In the genomic region with DNA sequence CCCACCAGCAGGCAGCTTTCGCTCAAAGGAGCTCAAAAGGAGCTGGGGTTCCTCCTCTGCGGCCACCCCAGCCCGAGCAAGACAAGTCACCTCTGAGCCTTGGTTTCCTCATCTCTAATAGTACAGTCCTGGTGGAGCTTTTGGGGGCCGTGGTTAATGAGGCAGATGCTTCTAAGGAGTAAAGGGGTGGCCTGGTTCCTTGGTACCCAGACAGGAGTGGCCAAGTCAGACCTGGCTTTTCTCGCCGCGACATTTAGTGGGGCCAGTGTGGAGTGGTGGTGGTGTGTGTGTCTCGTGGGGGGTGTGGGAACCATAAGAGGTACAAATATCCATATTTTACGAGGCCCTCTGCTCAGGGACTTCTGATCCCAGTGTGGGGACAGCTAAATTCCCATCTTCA, we compare ENCODE assay signal across 21 cellular contexts. TPM values are rescaled to one million over a fixed set of nuclear protein-coding genes. Genes with fewer than 3 reads are reported as not detected.
DNase-seq lines count a peak whose midpoint lies in the region; ATAC-seq and FAIRE-seq lines count a peak whose summit lies in the region.
"Had no signal": no experiment of that assay in that cellular context is flagged by ENCODE, and none has a peak within 500 bp of the region (broad histone marks: within the 10 kb centered on the region; RNA-seq: fewer than 3 reads in every experiment).

No MANE protein-coding gene starts in this region.

- H3K4me3 ChIP-seq in muscle layer of duodenum (ENCODE audit: low read depth in 1 of 2, low read length in 2 of 2) = peak overlapping the region; percentile 5 to 87
- peak overlapping the region; percentile 71 for H3K4me3 ChIP-seq in urinary bladder (ENCODE audit: low read depth, low read length)
- H3K4me3 ChIP-seq: HAP-1, tibial artery had no signal

- peaks cover 7 to 31% of the 10 kb centered on the region in 2 donors for H3K4me1 ChIP-seq in muscle layer of duodenum (ENCODE audit: control insufficient read depth in 1 of 2, insufficient read depth in 2 of 2, low read length in 2 of 2)
- H3K4me1 ChIP-seq in urinary bladder (ENCODE audit: insufficient read depth) = no peaks in the 10 kb centered on the region
- H3K4me1 ChIP-seq: HAP-1 had no signal

- no peaks in the 10 kb centered on the region for H3K36me3 Mint-ChIP-seq in activated naive CD8-positive, alpha-beta T cell treated with anti-CD3 and anti-CD28 coated beads, Interleukin-2, amount 10 ng/mL, durations not matched to agents 7 days and 5 days
- no peaks in the 10 kb centered on the region for H3K36me3 Mint-ChIP-seq in activated naive CD8-positive, alpha-beta T cell treated with anti-CD3 and anti-CD28 coated beads for 36 hours
- H3K36me3 Mint-ChIP-seq: activated naive CD4-positive, alpha-beta T cell treated with anti-CD3 and anti-CD28 coated beads, Interleukin-2, amount 10 ng/mL, durations not matched to agents 7 days and 5 days; mesothelial cell of epicardium; stimulated activated memory B cell treated with anti-CD40 and anti-IgM and Interleukin-4, amounts not matched to agents 10 μg/mL and 1 μg/mL and 100 μg/mL, for 72 hours had no signal

- ATAC-seq in activated naive CD8-positive, alpha-beta T cell treated with anti-CD3 and anti-CD28 coated beads, Interleukin-2, amount 10 ng/mL, durations not matched to agents 7 days and 5 days (ENCODE audit: low read depth) = no peak
- ATAC-seq in HG03378 (IDR thresholded peaks at IDR 0.05; ENCODE audit: unreplicated experiment) = no peak

- DNase-seq in activated naive CD8-positive, alpha-beta T cell treated with anti-CD3 and anti-CD28 coated beads, Interleukin-2, amount 10 ng/mL, durations not matched to agents 7 days and 5 days = no peak
- no peak for DNase-seq in activated naive CD8-positive, alpha-beta T cell treated with anti-CD3 and anti-CD28 coated beads for 36 hours
- DNase-seq in fibroblast of peridontal ligament (ENCODE audit: extremely low read depth) (peak; percentile 27), frontal cortex (ENCODE audit: low spot score in 2 of 2) (no peak)
- DNase-seq in stimulated activated naive CD4-positive, alpha-beta T cell treated with Interleukin-2 at 50 U/mL for 16 hours (lab: John Stamatoyannopoulos, UW) = no peak
- DNase-seq: activated CD4-positive, alpha-beta T cell treated with anti-CD3 and anti-CD28 coated beads for 1 hour; activated T-cell treated with anti-CD3 and anti-CD28 coated beads, Interleukin-2, amount 50 U/mL, for 48 hours; cerebellar nuclear complex; COR-L47; DMS79; effector CD8-positive, alpha-beta T cell; NCI-H1694 had no signal

- H3K27me3 Mint-ChIP-seq in activated naive CD8-positive, alpha-beta T cell treated with anti-CD3 and anti-CD28 coated beads, Interleukin-2, amount 10 ng/mL, durations not matched to agents 7 days and 5 days = peaks cover 68% of the 10 kb centered on the region
- peaks cover 85% of the 10 kb centered on the region for H3K27me3 Mint-ChIP-seq in activated naive CD8-positive, alpha-beta T cell treated with anti-CD3 and anti-CD28 coated beads for 36 hours

- H3K27ac ChIP-seq in muscle layer of duodenum (ENCODE audit: low read length) (peak overlapping the region; percentile 83), urinary bladder (ENCODE audit: low read depth) (peak overlapping the region; percentile 86)
- H3K27ac ChIP-seq: tibial artery had no signal

- peaks cover 5% of the 10 kb centered on the region for H3K27me3 ChIP-seq in muscle layer of duodenum (ENCODE audit: low read depth, low read length)

- peaks cover 4% of the 10 kb centered on the region for H3K4me1 Mint-ChIP-seq in activated naive CD8-positive, alpha-beta T cell treated with anti-CD3 and anti-CD28 coated beads, Interleukin-2, amount 10 ng/mL, durations not matched to agents 7 days and 5 days
- peaks cover 6% of the 10 kb centered on the region for H3K4me1 Mint-ChIP-seq in activated naive CD8-positive, alpha-beta T cell treated with anti-CD3 and anti-CD28 coated beads for 36 hours

- H3K27ac Mint-ChIP-seq in activated naive CD8-positive, alpha-beta T cell treated with anti-CD3 and anti-CD28 coated beads, Interleukin-2, amount 10 ng/mL, durations not matched to agents 7 days and 5 days = peak overlapping the region; percentile 60
- no peak overlapping the region for H3K27ac Mint-ChIP-seq in activated naive CD8-positive, alpha-beta T cell treated with anti-CD3 and anti-CD28 coated beads for 36 hours
- H3K27ac Mint-ChIP-seq: mesothelial cell of epicardium; stimulated activated memory B cell treated with anti-CD40 and anti-IgM and Interleukin-4, amounts not matched to agents 10 μg/mL and 1 μg/mL and 100 μg/mL, for 72 hours had no signal

- no peak overlapping the region for H3K4me3 Mint-ChIP-seq in activated naive CD8-positive, alpha-beta T cell treated with anti-CD3 and anti-CD28 coated beads, Interleukin-2, amount 10 ng/mL, durations not matched to agents 7 days and 5 days
- H3K4me3 Mint-ChIP-seq in activated naive CD8-positive, alpha-beta T cell treated with anti-CD3 and anti-CD28 coated beads for 36 hours = no peak overlapping the region
- H3K4me3 Mint-ChIP-seq: activated naive CD4-positive, alpha-beta T cell treated with anti-CD3 and anti-CD28 coated beads, Interleukin-2, amount 10 ng/mL, durations not matched to agents 7 days and 5 days; stimulated activated memory B cell treated with anti-CD40 and anti-IgM and Interleukin-4, amounts not matched to agents 10 μg/mL and 1 μg/mL and 100 μg/mL, for 72 hours had no signal

- no peaks in the 10 kb centered on the region for H3K9me3 Mint-ChIP-seq in activated naive CD8-positive, alpha-beta T cell treated with anti-CD3 and anti-CD28 coated beads, Interleukin-2, amount 10 ng/mL, durations not matched to agents 7 days and 5 days
- no peaks in the 10 kb centered on the region for H3K9me3 Mint-ChIP-seq in activated naive CD8-positive, alpha-beta T cell treated with anti-CD3 and anti-CD28 coated beads for 36 hours
- H3K9me3 Mint-ChIP-seq: activated naive CD4-positive, alpha-beta T cell treated with anti-CD3 and anti-CD28 coated beads, Interleukin-2, amount 10 ng/mL, durations not matched to agents 7 days and 5 days; mesothelial cell of epicardium; stimulated activated memory B cell treated with anti-CD40 and anti-IgM and Interleukin-4, amounts not matched to agents 10 μg/mL and 1 μg/mL and 100 μg/mL, for 72 hours had no signal

- no peak for FAIRE-seq in frontal cortex (lab: Jason Lieb, UNC)

- WGBS in urinary bladder = 27% methylated on average over 9 of the region's 9 CpGs

- H3K9me3 ChIP-seq in muscle layer of duodenum (ENCODE audit: control insufficient read depth in 1 of 2, low read length in 2 of 2) = no peaks in the 10 kb centered on the region
- H3K9me3 ChIP-seq: HAP-1, tibial artery had no signal

- H3K36me3 ChIP-seq in muscle layer of duodenum (ENCODE audit: control insufficient read depth in 1 of 2, insufficient read depth in 2 of 2, low read length in 2 of 2) = no peaks in the 10 kb centered on the region
- no peaks in the 10 kb centered on the region for H3K36me3 ChIP-seq in urinary bladder (ENCODE audit: insufficient read depth)
- H3K36me3 ChIP-seq: HAP-1, tibial artery had no signal

- POLR2A ChIA-PET in activated naive CD8-positive, alpha-beta T cell treated with anti-CD3 and anti-CD28 coated beads, Interleukin-2, amount 10 ng/mL, durations not matched to agents 7 days and 5 days (lab: Charles Lee) = no interaction called here

RNA-seq across cellular contexts. Expression of a gene that starts 6.7 kb away (rescaled TPM):
- total RNA-seq in activated naive CD8-positive, alpha-beta T cell treated with anti-CD3 and anti-CD28 coated beads, Interleukin-2, amount 10 ng/mL, durations not matched to agents 7 days and 5 days = not detected
- total RNA-seq in activated naive CD8-positive, alpha-beta T cell treated with anti-CD3 and anti-CD28 coated beads for 36 hours = not detected
- total RNA-seq in urinary bladder (28.9 TPM), frontal cortex (0.41 TPM)
- polyA plus RNA-seq in urinary bladder = 83.3 TPM
- total RNA-seq: activated CD8-positive, alpha-beta memory T cell treated with anti-CD3 and anti-CD28 coated beads for 36 hours had no signal

RNA-seq across cellular contexts. Expression of a gene that starts 38.0 kb away (rescaled TPM):
- total RNA-seq in activated naive CD8-positive, alpha-beta T cell treated with anti-CD3 and anti-CD28 coated beads, Interleukin-2, amount 10 ng/mL, durations not matched to agents 7 days and 5 days = 10 to 100 TPM; 33.2 to 34.6 TPM
- 10 to 100 TPM; 20.7 to 22.5 TPM for total RNA-seq in activated naive CD8-positive, alpha-beta T cell treated with anti-CD3 and anti-CD28 coated beads for 36 hours
- 20.7 TPM for total RNA-seq in urinary bladder
- polyA plus RNA-seq in urinary bladder = 12.0 TPM
- 11.8 TPM for total RNA-seq in frontal cortex

RNA-seq across cellular contexts. Expression of a gene that starts 49.6 kb away (rescaled TPM):
- total RNA-seq in activated naive CD8-positive, alpha-beta T cell treated with anti-CD3 and anti-CD28 coated beads, Interleukin-2, amount 10 ng/mL, durations not matched to agents 7 days and 5 days = not detected
- total RNA-seq in activated naive CD8-positive, alpha-beta T cell treated with anti-CD3 and anti-CD28 coated beads for 36 hours = not detected
- total RNA-seq in urinary bladder (0.58 TPM), frontal cortex (0.41 TPM)
- 0.73 TPM for polyA plus RNA-seq in urinary bladder
- total RNA-seq: activated CD8-positive, alpha-beta memory T cell treated with anti-CD3 and anti-CD28 coated beads for 36 hours had no signal

Comparison
In these comparisons a context has a peak if more than half of its experiments do, and no peak if none do; other contexts are left out.
1. RNA of a gene that starts 6.7 kb away (total RNA-seq): 28.9 TPM in urinary bladder (single experiment); 0.41 TPM in frontal cortex (single experiment), not detected in activated naive CD8-positive, alpha-beta T cell treated with anti-CD3 and anti-CD28 coated beads, Interleukin-2, amount 10 ng/mL, durations not matched to agents 7 days and 5 days and not detected in activated naive CD8-positive, alpha-beta T cell treated with anti-CD3 and anti-CD28 coated beads for 36 hours; every median in the first group is over 10 times any median in the second.